In genomic region chr9:130780865-130781504, GRCh38 we compare ENCODE assay signal across 9 cellular contexts. TPM values are rescaled to one million over a fixed set of nuclear protein-coding genes. Genes with fewer than 3 reads are reported as not detected.
DNase-seq lines count a peak whose midpoint lies in the region; TF ChIP-seq lines count a peak whose summit lies in the region.
"Had no signal": no experiment of that assay in that cellular context is flagged by ENCODE, and none has a peak within 500 bp of the region (broad histone marks: within the 10 kb centered on the region; RNA-seq: fewer than 3 reads in every experiment).

No MANE protein-coding gene starts in this region.

- H3T11ph ChIP-seq in H9 (ENCODE audit: low read length): no peak overlapping the region

- no peak overlapping the region for H3K14ac ChIP-seq in H9 (ENCODE audit: insufficient read depth, low read length)

- no peak overlapping the region for H2BK12ac ChIP-seq in H9 (ENCODE audit: insufficient read length, low read depth, low read length)

- H3K27ac ChIP-seq in H9 (ENCODE audit: insufficient read length, low read depth, low read length) (no peak overlapping the region), right atrium auricular region (peak overlapping the region; percentile 84 to 90), stomach smooth muscle (ENCODE audit: low read length) (peak overlapping the region; percentile 99)

- H4K20me1 ChIP-seq in H9 (ENCODE audit: control insufficient read depth, insufficient read depth, insufficient read length): no peaks in the 10 kb centered on the region

- no peaks in the 10 kb centered on the region for H3K27me3 Mint-ChIP-seq in H9 (ENCODE audit: low read depth)
- H3K27me3 Mint-ChIP-seq in activated naive CD4-positive, alpha-beta T cell treated with anti-CD3 and anti-CD28 coated beads, Interleukin-2, amount 10 ng/mL, durations not matched to agents 7 days and 5 days: peaks cover 6% of the 10 kb centered on the region

- no peak overlapping the region for H4K5ac ChIP-seq in H9 (ENCODE audit: insufficient read length, low read depth, low read length)

- no peak overlapping the region for H3K18ac ChIP-seq in H9 (ENCODE audit: insufficient read length, low read depth, low read length)

- H3K23me2 ChIP-seq in H9 (ENCODE audit: insufficient read length, low read depth, low read length, poor library complexity, severe bottlenecking): no peaks in the 10 kb centered on the region

- no peak overlapping the region for H4K8ac ChIP-seq in H9 (replicated peaks; ENCODE audit: insufficient read length, low read depth, low read length)

- no peak overlapping the region for H3K4ac ChIP-seq in H9 (ENCODE audit: low read depth, low read length)

- peaks cover 6 to 10% of the 10 kb centered on the region in 2 experiments for H3K4me1 Mint-ChIP-seq in H9
- H3K4me1 Mint-ChIP-seq in activated naive CD4-positive, alpha-beta T cell treated with anti-CD3 and anti-CD28 coated beads, Interleukin-2, amount 10 ng/mL, durations not matched to agents 7 days and 5 days: no peaks in the 10 kb centered on the region

- TF ChIP-seq CTCF in H9 (conservative IDR thresholded peaks at IDR 0.05) (no peak), right atrium auricular region (IDR thresholded peaks at IDR 0.05) (no peak)

- peak overlapping the region in 2 of 3 experiments; percentile 25 to 52; a peak in 2 of 7 replicates for H3K27ac Mint-ChIP-seq in H9
- no peak overlapping the region for H3K27ac Mint-ChIP-seq in activated naive CD4-positive, alpha-beta T cell treated with anti-CD3 and anti-CD28 coated beads, Interleukin-2, amount 10 ng/mL, durations not matched to agents 7 days and 5 days

- H3K4me1 ChIP-seq in H9 (ENCODE audit: insufficient read depth, low read length) (no peaks in the 10 kb centered on the region), adipocyte (ENCODE audit: control insufficient read depth, insufficient read depth, low read length) (peaks cover 49% of the 10 kb centered on the region), right atrium auricular region (peaks cover 0 to 61% of the 10 kb centered on the region in 2 donors), stomach smooth muscle (ENCODE audit: control insufficient read depth, insufficient read depth, low read length) (peaks cover 35% of the 10 kb centered on the region)

- H3K27me3 ChIP-seq in H9 (ENCODE audit: insufficient read depth, low read length) (no peaks in the 10 kb centered on the region), adipocyte (replicated peaks; ENCODE audit: control insufficient read depth, insufficient read depth, low read length) (no peaks in the 10 kb centered on the region), right atrium auricular region (no peaks in the 10 kb centered on the region), stomach smooth muscle (ENCODE audit: control insufficient read depth in 1 of 2, insufficient read depth in 2 of 2, low read length in 2 of 2) (no peaks in the 10 kb centered on the region)

- H3K4me2 ChIP-seq in H9 (ENCODE audit: insufficient read depth, insufficient read length, low read length): no peak overlapping the region

- no peak overlapping the region for H3K4me3 Mint-ChIP-seq in H9
- H3K4me3 Mint-ChIP-seq in activated naive CD4-positive, alpha-beta T cell treated with anti-CD3 and anti-CD28 coated beads, Interleukin-2, amount 10 ng/mL, durations not matched to agents 7 days and 5 days: no peak overlapping the region

- no peak overlapping the region for H3K23ac ChIP-seq in H9 (ENCODE audit: insufficient read length, low read depth, low read length)

- no peak overlapping the region for H2AFZ ChIP-seq in H9 (ENCODE audit: low read length)

- H3K79me2 ChIP-seq in H9 (ENCODE audit: insufficient read depth, low read length): no peaks in the 10 kb centered on the region

- H3K56ac ChIP-seq in H9 (ENCODE audit: insufficient read length, low read depth, low read length): no peak overlapping the region

- no CpG with 5 or more reads among the region's 9 CpGs for WGBS in H9 (ENCODE audit: extremely low coverage, insufficient read length, low lambda C conversion rate)

- no peak overlapping the region for H4K91ac ChIP-seq in H9 (ENCODE audit: insufficient read length, low read depth, low read length)

- H3K9ac ChIP-seq in H9 (ENCODE audit: extremely low read depth, insufficient read length, low read length) (no peak overlapping the region), adipocyte (ENCODE audit: low read length) (peak overlapping the region; percentile 80), stomach smooth muscle (ENCODE audit: low read length in 2 of 2) (peak overlapping the region; percentile 87 to 93)

- H3K4me3 ChIP-seq in adipocyte (ENCODE audit: low read length) (peak overlapping the region; percentile 76), right atrium auricular region (peak overlapping the region in 1 of 2 donors; percentile 39), stomach smooth muscle (ENCODE audit: low read length in 2 of 2) (peak overlapping the region; percentile 60 to 66)

- peaks cover 4% of the 10 kb centered on the region for H3K79me1 ChIP-seq in H9 (ENCODE audit: insufficient read depth, low read depth, low read length, poor library complexity, severe bottlenecking)

- no peak overlapping the region for H2BK15ac ChIP-seq in H9 (ENCODE audit: low read depth, low read length)

- no peak overlapping the region for H2BK20ac ChIP-seq in H9 (ENCODE audit: low read depth, low read length, poor library complexity, severe bottlenecking)

- H3K36me3 ChIP-seq in adipocyte (ENCODE audit: control insufficient read depth, insufficient read depth, low read length, severe bottlenecking): no peaks in the 10 kb centered on the region
- H3K36me3 ChIP-seq in right atrium auricular region: no peaks in the 10 kb centered on the region
- H3K36me3 ChIP-seq in stomach smooth muscle (ENCODE audit: control insufficient read depth in 2 of 2, insufficient read depth in 2 of 2, low read length in 2 of 2): no peaks in the 10 kb centered on the region

- H3K9me3 ChIP-seq in H9 (ENCODE audit: control insufficient read depth, low read depth, low read length) (no peaks in the 10 kb centered on the region), adipocyte (ENCODE audit: control insufficient read depth, low read length) (peaks cover under 1% of the 10 kb centered on the region), right atrium auricular region (no peaks in the 10 kb centered on the region), stomach smooth muscle (ENCODE audit: control insufficient read depth in 2 of 2, low read length in 2 of 2) (no peaks in the 10 kb centered on the region)

- no peak overlapping the region for H2AK5ac ChIP-seq in H9 (ENCODE audit: insufficient read length, low read length)

- DNase-seq in H9 (no peak), adipocyte (ENCODE audit: low read depth) (peak; percentile 95), right atrium auricular region (ENCODE audit: low spot score) (peak; percentile 87), T-helper 2 cell (no peak), putamen (ENCODE audit: low spot score) (no peak)
- no peak for DNase-seq in activated naive CD4-positive, alpha-beta T cell treated with anti-CD3 and anti-CD28 coated beads, Interleukin-2, amount 10 ng/mL, durations not matched to agents 7 days and 5 days
- DNase-seq in NK-92 treated with Interleukin-12 subunit alpha and Interleukin-12 subunit beta, amount 100 ng/mL, for 24 hours (lab: John Stamatoyannopoulos, UW): no peak
- DNase-seq: posterior cingulate gyrus had no signal

- H3K36me3 Mint-ChIP-seq in H9 (ENCODE audit: insufficient read depth in 1 of 3, low read depth in 3 of 3): peaks cover 0 to 4% (median 1%) of the 10 kb centered on the region in 3 experiments; a peak in 2 of 7 replicates
- no peaks in the 10 kb centered on the region for H3K36me3 Mint-ChIP-seq in activated naive CD4-positive, alpha-beta T cell treated with anti-CD3 and anti-CD28 coated beads, Interleukin-2, amount 10 ng/mL, durations not matched to agents 7 days and 5 days

- H3K9me3 Mint-ChIP-seq in H9: peaks cover under 1 to 2% of the 10 kb centered on the region in 2 experiments; a peak in 1 of 5 replicates
- peaks cover 4% of the 10 kb centered on the region for H3K9me3 Mint-ChIP-seq in activated naive CD4-positive, alpha-beta T cell treated with anti-CD3 and anti-CD28 coated beads, Interleukin-2, amount 10 ng/mL, durations not matched to agents 7 days and 5 days

- H2BK5ac ChIP-seq in H9 (ENCODE audit: insufficient read length, low read length): no peak overlapping the region

- CTCF ChIA-PET in activated naive CD4-positive, alpha-beta T cell treated with anti-CD3 and anti-CD28 coated beads, Interleukin-2, amount 10 ng/mL, durations not matched to agents 7 days and 5 days (lab: Charles Lee): no interaction called here

- no peak overlapping the region for H2BK120ac ChIP-seq in H9 (ENCODE audit: low read depth, low read length, poor library complexity, severe bottlenecking)

RNA-seq across cellular contexts. Expression of gene ABL1, which starts 54.1 kb away (rescaled TPM):
- total RNA-seq in H9 (2021) (79.4 and 83.6 TPM in 2 replicates), right atrium auricular region (10 to 100 TPM; 26.3 to 38.9 TPM)

Comparison
In these comparisons a context has a peak if more than half of its experiments do, and no peak if none do; other contexts are left out.
1. DNase-seq: peak in adipocyte (single experiment) and right atrium auricular region (single experiment); none in H9 (single experiment), T-helper 2 cell (0 of 5), activated naive CD4-positive, alpha-beta T cell treated with anti-CD3 and anti-CD28 coated beads, Interleukin-2, amount 10 ng/mL, durations not matched to agents 7 days and 5 days (single experiment), putamen (single experiment) and NK-92 treated with Interleukin-12 subunit alpha and Interleukin-12 subunit beta, amount 100 ng/mL, for 24 hours (single experiment).